ENCODE assay signal across 18 cellular contexts in genomic region chr14:79699206-79699605, GRCh38.
DNase-seq lines count a peak whose midpoint lies in the region; ATAC-seq and TF ChIP-seq lines count a peak whose summit lies in the region.
"Had no signal": no experiment of that assay in that cellular context is flagged by ENCODE, and none has a peak within 500 bp of the region (broad histone marks: within the 10 kb centered on the region; RNA-seq: fewer than 3 reads in every experiment).

No MANE protein-coding gene starts in this region.

- no peaks in the 10 kb centered on the region for H3K9me3 Mint-ChIP-seq in nephron
- H3K9me3 Mint-ChIP-seq in activated CD4-positive, alpha-beta T cell treated with anti-CD3 and anti-CD28 coated beads for 36 hours (ENCODE audit: low read depth), result peaks cover 3% of the 10 kb centered on the region

- peak overlapping the region; percentile 66 to 92 (median 91) for H3K27ac Mint-ChIP-seq in nephron
- H3K27ac Mint-ChIP-seq in activated CD4-positive, alpha-beta T cell treated with anti-CD3 and anti-CD28 coated beads for 36 hours, result no peak overlapping the region
- H3K27ac Mint-ChIP-seq: B cell; CD4-positive, alpha-beta T cell; CD8-positive, alpha-beta T cell had no signal

- H3K27me3 Mint-ChIP-seq in nephron (ENCODE audit: low read depth), result no peaks in the 10 kb centered on the region
- no peaks in the 10 kb centered on the region for H3K27me3 Mint-ChIP-seq in activated CD4-positive, alpha-beta T cell treated with anti-CD3 and anti-CD28 coated beads for 36 hours
- H3K27me3 Mint-ChIP-seq: B cell; CD4-positive, alpha-beta T cell had no signal

- H3K36me3 Mint-ChIP-seq in nephron (ENCODE audit: low read depth), result no peaks in the 10 kb centered on the region
- H3K36me3 Mint-ChIP-seq in activated CD4-positive, alpha-beta T cell treated with anti-CD3 and anti-CD28 coated beads for 36 hours (ENCODE audit: low read depth), result no peaks in the 10 kb centered on the region
- H3K36me3 Mint-ChIP-seq: CD8-positive, alpha-beta T cell had no signal

- H3K4me3 Mint-ChIP-seq in nephron, result no peak overlapping the region
- no peak overlapping the region for H3K4me3 Mint-ChIP-seq in activated CD4-positive, alpha-beta T cell treated with anti-CD3 and anti-CD28 coated beads for 36 hours
- H3K4me3 Mint-ChIP-seq: B cell; CD4-positive, alpha-beta T cell; CD8-positive, alpha-beta T cell had no signal

- intact Hi-C loops in activated CD4-positive, alpha-beta T cell treated with anti-CD3 and anti-CD28 coated beads for 36 hours (cut with DNase I, micrococcal nuclease), result no loop called here

- peaks cover 47% of the 10 kb centered on the region for H3K4me1 Mint-ChIP-seq in nephron
- no peaks in the 10 kb centered on the region for H3K4me1 Mint-ChIP-seq in activated CD4-positive, alpha-beta T cell treated with anti-CD3 and anti-CD28 coated beads for 36 hours
- H3K4me1 Mint-ChIP-seq: B cell had no signal

- CTCF ChIA-PET in activated CD4-positive, alpha-beta T cell treated with anti-CD3 and anti-CD28 coated beads for 36 hours (lab: Charles Lee), result no interaction called here

- POLR2A ChIA-PET in activated CD4-positive, alpha-beta T cell treated with anti-CD3 and anti-CD28 coated beads for 36 hours (lab: Charles Lee), result no interaction called here

- no peak for TF ChIP-seq CTCF in nephron (IDR thresholded peaks at IDR 0.05; ENCODE audit: unreplicated experiment in 3 of 3)

- DNase-seq in G401 (ENCODE audit: low spot score) (peak; percentile 91), cerebellar nuclear complex (lab: John Stamatoyannopoulos, UW) (peak; percentile 45 to 68), left kidney (ENCODE audit: low read depth, low spot score) (peak; percentile 6), NCI-H82 (lab: John Stamatoyannopoulos, UW) (no peak), NCI-H1930 (lab: John Stamatoyannopoulos, UW) (no peak)
- DNase-seq in activated CD4-positive, alpha-beta T cell treated with anti-CD3 and anti-CD28 coated beads, Interleukin-2, amount 50 U/mL, for 1 hour, result no peak
- no peak for DNase-seq in activated CD4-positive, alpha-beta T cell treated with anti-CD3 and anti-CD28 coated beads for 36 hours
- DNase-seq: AML-193; Caco-2; Calu3; CD4-positive, alpha-beta T cell; CD8-positive, alpha-beta T cell; DMS79 treated with DMSO at 0.1 percent for 48 hours; GDM1 had no signal

- in situ Hi-C loops in G401 (cut with HindIII; ENCODE audit: low sequenced_read_pairs), result no loop called here

- no peak for ATAC-seq in activated CD4-positive, alpha-beta T cell treated with anti-CD3 and anti-CD28 coated beads for 36 hours
- ATAC-seq: A549; CD8-positive, alpha-beta T cell; GM12878 had no signal

Comparison
In these comparisons a context has a peak if more than half of its experiments do, and no peak if none do; other contexts are left out.
1. DNase-seq: peak in G401 (single experiment), cerebellar nuclear complex (2 of 2) and left kidney (single experiment); none in NCI-H82 (single experiment), NCI-H1930 (0 of 2), activated CD4-positive, alpha-beta T cell treated with anti-CD3 and anti-CD28 coated beads, Interleukin-2, amount 50 U/mL, for 1 hour (single experiment) and activated CD4-positive, alpha-beta T cell treated with anti-CD3 and anti-CD28 coated beads for 36 hours (single experiment).